ENCODE assay signal across 22 cellular contexts in the genomic region with DNA sequence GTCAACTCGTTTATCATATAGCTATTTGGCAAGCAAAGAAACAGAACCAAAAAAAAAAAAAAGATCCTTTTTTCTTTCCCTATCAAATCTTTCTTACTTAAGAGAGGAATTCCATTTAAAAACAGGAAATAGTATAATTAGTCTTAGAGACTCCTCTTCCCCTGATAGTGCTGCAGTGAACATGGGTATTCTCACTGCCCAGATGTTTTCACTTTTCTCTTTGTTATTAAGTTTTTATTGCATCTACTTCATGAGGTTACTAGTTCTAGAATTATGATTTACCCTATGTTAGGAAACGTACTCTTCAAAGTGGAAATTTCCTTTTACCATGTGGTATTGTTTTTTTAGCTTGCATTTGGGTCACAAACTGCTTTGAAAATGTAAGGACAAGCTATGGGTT. TPM values are rescaled to one million over a fixed set of nuclear protein-coding genes. Genes with fewer than 3 reads are reported as not detected.
A peak's percentile ranks its signal among the peaks of the same experiment; 100 is the strongest.
DNase-seq lines count a peak whose midpoint lies in the region; ATAC-seq and TF ChIP-seq lines count a peak whose summit lies in the region.
"Had no signal": no experiment of that assay in that cellular context is flagged by ENCODE, and none has a peak within 500 bp of the region (broad histone marks: within the 10 kb centered on the region; RNA-seq: fewer than 3 reads in every experiment).

No MANE protein-coding gene starts in this region.

- H3K9ac ChIP-seq in SK-N-SH, result no peak overlapping the region

- POLR2A ChIA-PET in SK-N-SH (lab: Yijun Ruan, JAX), result interaction anchor here (0.7 kb wide), 1 partner anchor 8 kb away, joined by 4 read pairs; the partner anchor contains the start of gene CASP2
- POLR2A ChIA-PET in T-cell (lab: Charles Lee), result interaction anchor here in 1 of 2 donors (0.9 kb wide), 1 partner anchor 56 kb away, joined by 4 read pairs; no protein-coding TSS in a partner anchor

- peaks cover 63% of the 10 kb centered on the region for H3K36me3 Mint-ChIP-seq in CD4-positive, CD25-positive, alpha-beta regulatory T cell
- H3K36me3 Mint-ChIP-seq in T-cell (peaks cover 82% of the 10 kb centered on the region), mesothelial cell of epicardium (peaks cover 61% of the 10 kb centered on the region)

- H2AFZ ChIP-seq in SK-N-SH (ENCODE audit: low read depth), result no peak overlapping the region

- H3K27ac ChIP-seq in SK-N-SH (ENCODE audit: low read depth in 2 of 2, low read length in 1 of 2), result peak overlapping the region in 1 of 2 experiments; percentile 59; a peak in 1 of 4 replicates
- peak overlapping the region; percentile 8 for H3K27ac ChIP-seq in CD4-positive, CD25-positive, alpha-beta regulatory T cell (ENCODE audit: insufficient read depth, low read length, poor library complexity, severe bottlenecking)
- H3K27ac ChIP-seq: 22Rv1, foreskin keratinocyte had no signal

- H3K4me3 Mint-ChIP-seq in CD4-positive, CD25-positive, alpha-beta regulatory T cell, result peak overlapping the region in 2 of 4 donors; percentile 51 to 81
- H3K4me3 Mint-ChIP-seq in T-cell (no peak overlapping the region), mesothelial cell of epicardium (no peak overlapping the region)
- H3K4me3 Mint-ChIP-seq: dendritic cell treated with granulocyte-macrophage colony-stimulating factor and Interleukin-4, amounts not matched to agents 40 ng/mL and 50 ng/mL, for 4 days; neural crest cell had no signal

- no peak for TF ChIP-seq RAD21 in SK-N-SH (IDR thresholded peaks at IDR 0.05; ENCODE audit: low read length)

- peaks cover 16% of the 10 kb centered on the region for H4K20me1 ChIP-seq in SK-N-SH (ENCODE audit: insufficient read depth)

- H3K9me2 ChIP-seq in SK-N-SH, result no peaks in the 10 kb centered on the region

- H3K4me1 ChIP-seq in SK-N-SH (ENCODE audit: control insufficient read depth in 1 of 2, insufficient read depth in 2 of 2, low read depth in 1 of 2, low read length in 1 of 2), result peaks cover 0 to 26% of the 10 kb centered on the region in 2 experiments; a peak in 2 of 4 replicates
- peaks cover 30% of the 10 kb centered on the region for H3K4me1 ChIP-seq in CD4-positive, CD25-positive, alpha-beta regulatory T cell (ENCODE audit: control insufficient read depth, insufficient read depth, low read length, poor library complexity, severe bottlenecking)
- H3K4me1 ChIP-seq: foreskin keratinocyte had no signal

- 68% methylated on average over 2 of the region's 2 CpGs for WGBS in SK-N-SH (ENCODE audit: low lambda C conversion rate)

- TF ChIP-seq EP300 in SK-N-SH (IDR thresholded peaks at IDR 0.05; ENCODE audit: borderline replicate concordance in 1 of 2, low read depth in 1 of 2, low read length in 1 of 2), result no peak

- no peak for TF ChIP-seq CTCF in SK-N-SH (IDR thresholded peaks at IDR 0.05)
- TF ChIP-seq CTCF in mesothelial cell of epicardium (IDR thresholded peaks at IDR 0.05; ENCODE audit: unreplicated experiment), result no peak

- H3K27me3 ChIP-seq in SK-N-SH (ENCODE audit: insufficient read depth), result no peaks in the 10 kb centered on the region
- H3K27me3 ChIP-seq in CD4-positive, CD25-positive, alpha-beta regulatory T cell (ENCODE audit: control insufficient read depth, insufficient read depth, low read length), result no peaks in the 10 kb centered on the region
- H3K27me3 ChIP-seq: foreskin keratinocyte had no signal

- ATAC-seq in SK-N-SH treated with all-trans-retinoic acid at 6 μM for 48 hours, result no peak
- no peak for ATAC-seq in CD4-positive, CD25-positive, alpha-beta regulatory T cell (ENCODE audit: low read depth in 2 of 2)
- ATAC-seq in T-cell (replicated peaks in 1 of 4), result no peak
- ATAC-seq in HG03457 (IDR thresholded peaks at IDR 0.05; ENCODE audit: unreplicated experiment), result no peak
- ATAC-seq: foreskin keratinocyte had no signal

- DNase-seq in SK-N-SH (no peak), T-cell (no peak), mesothelial cell of epicardium (ENCODE audit: low spot score in 2 of 2, unreplicated experiment in 2 of 2) (no peak), GDM1 (lab: John Stamatoyannopoulos, UW) (no peak), DMS153 (lab: John Stamatoyannopoulos, UW) (no peak)
- DNase-seq in CD4-positive, CD25-positive, alpha-beta regulatory T cell, result no peak
- DNase-seq: activated CD4-positive, alpha-beta T cell treated with anti-CD3 and anti-CD28 coated beads, Interleukin-2, amount 10 ng/mL, durations not matched to agents 24 days and 14 days; activated T-cell treated with anti-CD3 and anti-CD28 coated beads for 4 hours; C1 segment of cervical spinal cord; DMS79; foreskin keratinocyte; hypothalamus; NCI-H1694 treated with DMSO at 0.1 percent for 48 hours; NCI-H345; stimulated activated CD4-positive, alpha-beta T cell treated with anti-CD3 and anti-CD28 coated beads, Interleukin-4, amount 100 ng/mL, for 24 hours had no signal

- no peak overlapping the region for H3K4me3 ChIP-seq in SK-N-SH (ENCODE audit: low read depth in 2 of 2, low read length in 1 of 2)
- H3K4me3 ChIP-seq in CD4-positive, CD25-positive, alpha-beta regulatory T cell (ENCODE audit: low read depth, low read length), result peak overlapping the region; percentile 45

- H3F3A ChIP-seq in SK-N-SH (replicated peaks; ENCODE audit: insufficient read depth), result peaks cover 30% of the 10 kb centered on the region

- no peaks in the 10 kb centered on the region for H3K27me3 Mint-ChIP-seq in CD4-positive, CD25-positive, alpha-beta regulatory T cell
- H3K27me3 Mint-ChIP-seq in T-cell (no peaks in the 10 kb centered on the region), mesothelial cell of epicardium (ENCODE audit: low read depth) (no peaks in the 10 kb centered on the region)
- H3K27me3 Mint-ChIP-seq: activated CD4-positive, alpha-beta T cell treated with anti-CD3 and anti-CD28 coated beads, Interleukin-2, amount 10 ng/mL, durations not matched to agents 24 days and 14 days; activated naive CD8-positive, alpha-beta T cell; dendritic cell treated with granulocyte-macrophage colony-stimulating factor and Interleukin-4, amounts not matched to agents 40 ng/mL and 50 ng/mL, for 4 days had no signal

- peaks cover 43% of the 10 kb centered on the region for H3K79me2 ChIP-seq in SK-N-SH (ENCODE audit: insufficient read depth)

- H3K27ac Mint-ChIP-seq in CD4-positive, CD25-positive, alpha-beta regulatory T cell, result peak overlapping the region in 2 of 3 donors; percentile 3 to 47
- H3K27ac Mint-ChIP-seq in T-cell, result peak overlapping the region; percentile 60 to 83
- peak overlapping the region; percentile 44 for H3K27ac Mint-ChIP-seq in mesothelial cell of epicardium
- H3K27ac Mint-ChIP-seq: dendritic cell treated with granulocyte-macrophage colony-stimulating factor and Interleukin-4, amounts not matched to agents 40 ng/mL and 50 ng/mL, for 4 days had no signal

- peak overlapping the region; percentile 9; the same call in 1 of the 2 replicates for H3K4me2 ChIP-seq in SK-N-SH

- CTCF ChIA-PET in SK-N-SH (lab: Yijun Ruan, JAX) (interaction anchor here (0.7 to 7.0 kb wide), 9 partner anchors 9 to 331 kb away, joined by 3 to 60 read pairs (median 3); partner anchors contain the start of gene GSTK1), T-cell (lab: Charles Lee) (interaction anchor here (0.6 to 6.3 kb wide), 11 partner anchors 8 to 203 kb away, joined by 3 to 98 read pairs (median 4); no protein-coding TSS in a partner anchor)

- H3K9me3 ChIP-seq in SK-N-SH, result no peaks in the 10 kb centered on the region
- H3K9me3 ChIP-seq in CD4-positive, CD25-positive, alpha-beta regulatory T cell (ENCODE audit: control insufficient read depth in 2 of 2, low read length in 2 of 2), result no peaks in the 10 kb centered on the region

- H3K9me3 Mint-ChIP-seq in CD4-positive, CD25-positive, alpha-beta regulatory T cell, result peaks cover 0 to 2% (median 0%) of the 10 kb centered on the region in 7 donors
- H3K9me3 Mint-ChIP-seq in T-cell (no peaks in the 10 kb centered on the region), mesothelial cell of epicardium (no peaks in the 10 kb centered on the region)
- H3K9me3 Mint-ChIP-seq: activated CD4-positive, alpha-beta T cell treated with anti-CD3 and anti-CD28 coated beads, Interleukin-2, amount 10 ng/mL, durations not matched to agents 24 days and 14 days; dendritic cell treated with granulocyte-macrophage colony-stimulating factor and Interleukin-4, amounts not matched to agents 40 ng/mL and 50 ng/mL, for 4 days; neural crest cell had no signal

- peaks cover 84 to 99% of the 10 kb centered on the region in 2 experiments for H3K36me3 ChIP-seq in SK-N-SH (replicated peaks in 1 of 2; ENCODE audit: control insufficient read depth in 1 of 2, insufficient read depth in 2 of 2, low read length in 1 of 2)
- H3K36me3 ChIP-seq in CD4-positive, CD25-positive, alpha-beta regulatory T cell (ENCODE audit: control insufficient read depth, insufficient read depth, low read length), result peaks cover 92% of the 10 kb centered on the region

- peaks cover 41 to 74% (median 59%) of the 10 kb centered on the region in 4 donors for H3K4me1 Mint-ChIP-seq in CD4-positive, CD25-positive, alpha-beta regulatory T cell
- H3K4me1 Mint-ChIP-seq in T-cell (peaks cover 46 to 60% (median 60%) of the 10 kb centered on the region in 3 donors), mesothelial cell of epicardium (peaks cover 20% of the 10 kb centered on the region)

RNA-seq across cellular contexts. Expression of gene CASP2, which starts 8.5 kb away (rescaled TPM):
- 19.7 and 22.3 TPM in 2 replicates for polyA plus RNA-seq in SK-N-SH (2012; rRNA removed)
- polyA plus RNA-seq in SK-N-SH (2012; cell fraction: cytosol; rRNA removed), result 13.1 and 15.6 TPM in 2 replicates
- polyA plus RNA-seq in SK-N-SH (2012; cell fraction: nucleus; rRNA removed), result 29.2 and 44.4 TPM in 2 replicates
- total RNA-seq in CD4-positive, CD25-positive, alpha-beta regulatory T cell, result 61.4 TPM
- polyA plus RNA-seq in CD4-positive, CD25-positive, alpha-beta regulatory T cell, result 10 to 100 TPM; 20.5 to 27.1 (median 24.1) TPM
- total RNA-seq in T-cell, result 10 to 100 TPM; 43.4 to 83.6 (median 73.7) TPM
- total RNA-seq in mesothelial cell of epicardium, result 53.3 to 56.5 TPM (median 55.4 TPM) in 3 replicates

RNA-seq across cellular contexts. Expression of gene TMEM139, which starts 11.9 kb away (rescaled TPM):
- polyA plus RNA-seq in SK-N-SH (2012; rRNA removed), result 0.05 and 0.19 TPM in 2 replicates
- polyA plus RNA-seq in SK-N-SH (2012; cell fraction: cytosol; rRNA removed), result 0.07 and 0.14 TPM in 2 replicates
- polyA plus RNA-seq in SK-N-SH (2012; cell fraction: nucleus; rRNA removed), result 0.15 and 0.36 TPM in 2 replicates
- 0.91 TPM for total RNA-seq in CD4-positive, CD25-positive, alpha-beta regulatory T cell
- polyA plus RNA-seq in CD4-positive, CD25-positive, alpha-beta regulatory T cell, result 1 to 10 TPM in 2 of 4 donors, under 1 TPM in 2; 0.75 to 1.3 (median 1.0) TPM
- total RNA-seq in T-cell (1 to 10 TPM in 3 of 5 donors, under 1 TPM in 1, not detected in 1; 0.66 to 1.6 (median 1.2) TPM), mesothelial cell of epicardium (6.1 to 10.1 TPM (median 7.9 TPM) in 3 replicates)
- total RNA-seq: RPMI7951 had no signal

RNA-seq across cellular contexts. Expression of gene CLCN1, which starts 19.2 kb away (rescaled TPM):
- 0.10 and 0.12 TPM in 2 replicates for polyA plus RNA-seq in SK-N-SH (2012; rRNA removed)
- polyA plus RNA-seq in SK-N-SH (2012; cell fraction: cytosol; rRNA removed), result 0.06 and 0.12 TPM in 2 replicates
- 0.07 and 0.08 TPM in 2 replicates for polyA plus RNA-seq in SK-N-SH (2012; cell fraction: nucleus; rRNA removed)
- total RNA-seq in CD4-positive, CD25-positive, alpha-beta regulatory T cell, result not detected
- polyA plus RNA-seq in CD4-positive, CD25-positive, alpha-beta regulatory T cell, result under 1 TPM in 1 of 4 donors, not detected in 3; 0.05 TPM
- total RNA-seq in T-cell, result not detected
- 0.07 to 0.16 TPM (median 0.11 TPM) in 3 replicates for total RNA-seq in mesothelial cell of epicardium
- total RNA-seq: activated CD4-positive, alpha-beta T cell treated with anti-CD3 and anti-CD28 coated beads, Interleukin-2, amount 10 ng/mL, durations not matched to agents 24 days and 14 days; neural crest cell; RPMI7951 had no signal

RNA-seq across cellular contexts. Expression of gene GSTK1, which starts 33.4 kb away (rescaled TPM):
- 299 and 354 TPM in 2 replicates for polyA plus RNA-seq in SK-N-SH (2012; rRNA removed)
- 210 and 257 TPM in 2 replicates for polyA plus RNA-seq in SK-N-SH (2012; cell fraction: cytosol; rRNA removed)
- polyA plus RNA-seq in SK-N-SH (2012; cell fraction: nucleus; rRNA removed), result 826 and 869 TPM in 2 replicates
- 475 TPM for total RNA-seq in CD4-positive, CD25-positive, alpha-beta regulatory T cell
- 100 to 1,000 TPM; 589 to 845 (median 707) TPM for polyA plus RNA-seq in CD4-positive, CD25-positive, alpha-beta regulatory T cell
- total RNA-seq in T-cell (100 to 1,000 TPM; 347 to 524 (median 406) TPM), mesothelial cell of epicardium (86.7 to 98.8 TPM (median 92.8 TPM) in 3 replicates)
